In genomic region chr3:39327746-39328349, GRCh38 we compare ENCODE assay signal across 11 cellular contexts.
DNase-seq lines count a peak whose midpoint lies in the region; ATAC-seq and TF ChIP-seq lines count a peak whose summit lies in the region.
"Had no signal": no experiment of that assay in that cellular context is flagged by ENCODE, and none has a peak within 500 bp of the region (broad histone marks: within the 10 kb centered on the region; RNA-seq: fewer than 3 reads in every experiment).

No MANE protein-coding gene starts in this region.

- no peaks in the 10 kb centered on the region for H3K27me3 ChIP-seq in Loucy (ENCODE audit: insufficient read depth, low read length, poor library complexity, severe bottlenecking)
- H3K27me3 ChIP-seq: BLaER1 had no signal

- no peak overlapping the region for H3K4me3 ChIP-seq in Loucy (ENCODE audit: low read length, poor library complexity, severe bottlenecking)
- H3K4me3 ChIP-seq: BLaER1 had no signal

- POLR2A ChIA-PET in HEK293T (lab: Yijun Ruan, JAX): no interaction called here

- H3K4me2 ChIP-seq in Loucy (ENCODE audit: low read depth, low read length, poor library complexity, severe bottlenecking): peak overlapping the region; percentile 2
- H3K4me2 ChIP-seq: BLaER1 had no signal

- peaks cover 57% of the 10 kb centered on the region for H3K4me1 ChIP-seq in Loucy (ENCODE audit: insufficient read depth, low read length, poor library complexity, severe bottlenecking)
- H3K4me1 ChIP-seq: BLaER1 had no signal

- no peak overlapping the region for H3K9ac ChIP-seq in Loucy (ENCODE audit: low read depth, low read length, poor library complexity, severe bottlenecking)
- H3K9ac ChIP-seq: BLaER1 had no signal

- no peaks in the 10 kb centered on the region; the same call in 1 of the 2 replicates for H3K36me3 ChIP-seq in Loucy (ENCODE audit: insufficient read depth, low read length)
- H3K36me3 ChIP-seq: BLaER1 had no signal

- peak; percentile 18 for DNase-seq in stimulated activated CD4-positive, alpha-beta T cell treated with anti-CD3 and anti-CD28 coated beads, Interleukin-1b, Interleukin-23, amount 100 ng/mL, for 48 hours
- no peak for DNase-seq in stimulated activated CD4-positive, alpha-beta T cell treated with anti-CD3 and anti-CD28 coated beads, Interleukin-12 subunit alpha, Interleukin-12 subunit beta, amount 100 ng/mL, for 4 hours
- no peak for DNase-seq in stimulated activated naive CD8-positive, alpha-beta T cell treated with anti-CD3 and anti-CD28 coated beads, Interleukin-15, Interleukin-2, amounts not matched to agents 100 U/mL and 50 U/mL, for 24 hours
- DNase-seq in HEK293T (ENCODE audit: extremely low spot score): no peak
- DNase-seq in D341Med (ENCODE audit: low spot score): no peak
- no peak for DNase-seq in nucleus accumbens (lab: John Stamatoyannopoulos, UW)
- DNase-seq: KG1, NCI-H526 had no signal

- no peaks in the 10 kb centered on the region for H3K9me2 ChIP-seq in Loucy (replicated peaks; ENCODE audit: low read depth, low read length)

- CTCF ChIA-PET in HEK293T (lab: Yijun Ruan, JAX): no interaction called here

- no peaks in the 10 kb centered on the region for H3F3A ChIP-seq in Loucy (ENCODE audit: low read depth)

- TF ChIP-seq CTCF in Loucy (conservative IDR thresholded peaks at IDR 0.05; ENCODE audit: low read length): no peak

- peak; percentile 92 for ATAC-seq in HG02610 (IDR thresholded peaks at IDR 0.05; ENCODE audit: unreplicated experiment)
- peak; percentile 62 for ATAC-seq in stimulated activated naive CD8-positive, alpha-beta T cell treated with anti-CD3 and anti-CD28 coated beads, Interleukin-15, Interleukin-2, amounts not matched to agents 100 U/mL and 50 U/mL, for 24 hours

- peak overlapping the region; percentile 11; the same call in 1 of the 2 replicates for H2AFZ ChIP-seq in Loucy (ENCODE audit: low read length)

- H3K79me2 ChIP-seq in Loucy (ENCODE audit: insufficient read depth, low read length): peaks cover 12% of the 10 kb centered on the region; the same call in 1 of the 2 replicates

- H4K20me1 ChIP-seq in Loucy (ENCODE audit: insufficient read depth, low read length, poor library complexity, severe bottlenecking): no peaks in the 10 kb centered on the region
- H4K20me1 ChIP-seq: BLaER1 had no signal

- H3K9me3 ChIP-seq in Loucy (ENCODE audit: insufficient read depth, low read depth, low read length): no peaks in the 10 kb centered on the region
- H3K9me3 ChIP-seq: BLaER1 had no signal

TF ChIP-seq in HEK293T, 16 proteins besides CTCF, POLR2A, EP300 and RAD21:
- TF ChIP-seq FOXM1 (IDR thresholded peaks at IDR 0.05; ENCODE audit: borderline replicate concordance) (no peak), ARNT (IDR thresholded peaks at IDR 0.05) (no peak), CTBP1 (IDR thresholded peaks at IDR 0.05; ENCODE audit: borderline replicate concordance) (no peak), ZNF384 (IDR thresholded peaks at IDR 0.05) (no peak), NFRKB (IDR thresholded peaks at IDR 0.05) (no peak), L3MBTL2 (conservative IDR thresholded peaks at IDR 0.05) (no peak), TARDBP (IDR thresholded peaks at IDR 0.05) (no peak), SUZ12 (IDR thresholded peaks at IDR 0.05) (no peak), LEF1 (IDR thresholded peaks at IDR 0.05; ENCODE audit: borderline replicate concordance) (no peak), HDGF (IDR thresholded peaks at IDR 0.05; ENCODE audit: borderline replicate concordance) (no peak), SP1 (IDR thresholded peaks at IDR 0.05) (no peak), FOXK2 (IDR thresholded peaks at IDR 0.05) (no peak), BHLHE40 (IDR thresholded peaks at IDR 0.05; ENCODE audit: borderline replicate concordance) (no peak), ELF4 (IDR thresholded peaks at IDR 0.05) (no peak), PKNOX1 (IDR thresholded peaks at IDR 0.05) (no peak), FOXA1 (IDR thresholded peaks at IDR 0.05) (no peak)
